ENCODE assay signal across 16 cellular contexts in the genomic region with DNA sequence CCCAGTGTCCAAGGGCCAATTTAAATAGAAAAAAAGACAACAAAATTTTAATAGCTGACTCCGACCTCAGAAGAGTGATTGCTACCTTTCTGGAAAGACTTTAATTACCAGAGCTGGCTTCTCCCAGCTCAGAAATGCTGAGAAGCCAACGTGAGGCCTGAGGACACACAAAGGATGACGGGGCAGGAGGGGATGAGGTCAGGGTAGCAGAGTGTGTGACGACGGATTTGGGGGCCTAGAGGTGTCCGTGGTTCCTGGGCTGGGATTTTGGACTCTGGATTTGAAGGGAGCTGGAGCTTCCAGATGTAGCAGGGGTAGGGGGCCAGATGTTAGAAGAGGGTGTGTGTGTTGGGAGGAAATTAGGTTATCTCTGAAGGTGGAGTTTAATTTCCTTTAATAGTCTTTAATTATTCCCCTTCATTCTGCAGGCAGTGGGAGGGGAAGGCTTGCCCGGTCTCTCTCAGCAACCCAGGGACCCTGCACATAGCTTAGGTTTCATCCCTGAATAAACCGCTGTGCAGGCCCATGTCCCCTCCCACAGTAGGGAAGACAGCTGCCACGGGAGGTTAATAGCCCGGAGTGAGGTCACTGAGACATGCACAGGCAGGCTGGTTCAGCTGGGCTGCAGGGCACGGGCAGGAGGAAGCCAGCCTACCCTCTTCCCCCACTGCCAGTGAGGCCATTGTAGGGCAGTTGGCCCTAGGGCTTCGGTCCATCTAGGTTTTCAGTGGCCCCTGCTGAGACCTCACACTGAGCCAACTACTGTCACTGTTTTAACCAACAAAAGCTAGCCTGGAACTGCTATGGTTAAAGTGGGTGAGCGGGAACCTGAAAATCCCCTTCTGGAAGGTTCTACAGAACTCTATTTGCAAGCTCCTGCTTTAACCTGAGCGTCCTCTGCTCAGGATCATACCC. TPM values are rescaled to one million over a fixed set of nuclear protein-coding genes. Genes with fewer than 3 reads are reported as not detected.
DNase-seq lines count a peak whose midpoint lies in the region; ATAC-seq and TF ChIP-seq lines count a peak whose summit lies in the region.
"Had no signal": no experiment of that assay in that cellular context is flagged by ENCODE, and none has a peak within 500 bp of the region (broad histone marks: within the 10 kb centered on the region; RNA-seq: fewer than 3 reads in every experiment).

No MANE protein-coding gene starts in this region.

- dilution Hi-C loops in IMR-90 (cut with HindIII; ENCODE audit: low sequenced_read_pairs, unreplicated experiment): no loop called here

- no peak for TF ChIP-seq RAD21 in IMR-90 (IDR thresholded peaks at IDR 0.05; ENCODE audit: low read length)

- no peak overlapping the region for H3K18ac ChIP-seq in IMR-90 (ENCODE audit: low read depth, low read length)
- peak overlapping the region in 1 of 2 experiments; percentile 56 for H3K18ac ChIP-seq in mesenchymal stem cell (ENCODE audit: low read depth in 1 of 2, low read length in 2 of 2)

- H3K36me3 Mint-ChIP-seq in Calu3 (ENCODE audit: insufficient read depth, unreplicated experiment): peaks cover under 1% of the 10 kb centered on the region

- intact Hi-C loops in Calu3 (cut with micrococcal nuclease; ENCODE audit: unreplicated experiment): no loop called here
- intact Hi-C loops in IMR-90 (cut with micrococcal nuclease): loop anchor here (5.0 kb wide), 1 partner anchor 87 kb away; no protein-coding TSS in a partner anchor
- intact Hi-C loops in colonic mucosa (cut with DNase I): no loop called here

- H4K91ac ChIP-seq in IMR-90 (ENCODE audit: insufficient read depth, low read depth, low read length) (no peak overlapping the region), mesenchymal stem cell (ENCODE audit: low read length) (peak overlapping the region; percentile 50)

- H2BK5ac ChIP-seq in IMR-90 (ENCODE audit: low read depth, low read length, poor library complexity, severe bottlenecking) (no peak overlapping the region), mesenchymal stem cell (ENCODE audit: low read depth, low read length, poor library complexity, severe bottlenecking) (peak overlapping the region; percentile 36)

- H3K36me3 ChIP-seq in IMR-90 (ENCODE audit: control insufficient read depth, insufficient read depth, low read length) (no peaks in the 10 kb centered on the region), RWPE2 (ENCODE audit: low read depth) (no peaks in the 10 kb centered on the region), mesenchymal stem cell (ENCODE audit: control insufficient read depth in 1 of 2, insufficient read depth in 2 of 2, low read depth in 1 of 2, low read length in 2 of 2) (peaks cover 0 to 12% of the 10 kb centered on the region in 2 experiments), colonic mucosa (no peaks in the 10 kb centered on the region)
- H3K36me3 ChIP-seq: prostate gland, thyroid gland had no signal

- H2BK20ac ChIP-seq in IMR-90 (ENCODE audit: low read depth, low read length): no peak overlapping the region

- no peak overlapping the region for H3K9ac ChIP-seq in IMR-90 (ENCODE audit: low read depth, low read length)
- no peak overlapping the region for H3K9ac ChIP-seq in mesenchymal stem cell (ENCODE audit: low read length)
- no peak overlapping the region for H3K9ac ChIP-seq in colonic mucosa (ENCODE audit: low read depth in 2 of 2, low read length in 2 of 2)

- H2AK9ac ChIP-seq in IMR-90 (replicated peaks; ENCODE audit: low read depth, low read length, poor library complexity): no peak overlapping the region

- H2AFZ ChIP-seq in IMR-90 (replicated peaks; ENCODE audit: low read length, poor library complexity): peak overlapping the region; percentile 36
- peak overlapping the region; percentile 21 for H2AFZ ChIP-seq in mesenchymal stem cell (ENCODE audit: low read depth, low read length)

- no peak overlapping the region for H3K4me3 Mint-ChIP-seq in Calu3 (ENCODE audit: low read depth, unreplicated experiment)

- no peak overlapping the region for H2BK120ac ChIP-seq in IMR-90 (ENCODE audit: low read depth, low read length)
- H2BK120ac ChIP-seq in mesenchymal stem cell (ENCODE audit: low read depth, low read length): no peak overlapping the region

- H3K4ac ChIP-seq in IMR-90 (ENCODE audit: low read depth, low read length) (no peak overlapping the region), mesenchymal stem cell (ENCODE audit: low read depth in 1 of 2, low read length in 2 of 2) (peak overlapping the region in 1 of 2 experiments; percentile 25)

- H2AK5ac ChIP-seq in IMR-90 (ENCODE audit: low read depth, low read length) (no peak overlapping the region), mesenchymal stem cell (ENCODE audit: low read length, severe bottlenecking) (peak overlapping the region; percentile 85)

- no TSS peak for BruUV-seq in Calu3 (replicated peaks; lab: Mats Ljungman, UMichigan)
- BruUV-seq in IMR-90 (replicated peaks; lab: Mats Ljungman, UMichigan): no TSS peak

- no peaks in the 10 kb centered on the region for H4K20me1 ChIP-seq in IMR-90 (ENCODE audit: insufficient read depth, low read length)

- no peak overlapping the region for H3K4me3 ChIP-seq in IMR-90 (ENCODE audit: insufficient read depth, low read depth, low read length)
- H3K4me3 ChIP-seq in RWPE2 (ENCODE audit: severe bottlenecking): no peak overlapping the region
- no peak overlapping the region for H3K4me3 ChIP-seq in mesenchymal stem cell (ENCODE audit: insufficient read depth in 1 of 2, low read depth in 1 of 2, low read length in 2 of 2)
- H3K4me3 ChIP-seq in colonic mucosa: no peak overlapping the region
- H3K4me3 ChIP-seq: body of pancreas, prostate gland, thyroid gland had no signal

- H3K14ac ChIP-seq in IMR-90 (replicated peaks; ENCODE audit: low read depth, low read length) (no peak overlapping the region), mesenchymal stem cell (ENCODE audit: low read length in 2 of 2) (peak overlapping the region in 1 of 2 experiments; percentile 62)

- H3K9me3 ChIP-seq in IMR-90 (ENCODE audit: control insufficient read depth, insufficient read depth, low read length) (no peaks in the 10 kb centered on the region), RWPE2 (ENCODE audit: severe bottlenecking) (no peaks in the 10 kb centered on the region), mesenchymal stem cell (ENCODE audit: control insufficient read depth, low read length) (no peaks in the 10 kb centered on the region), colonic mucosa (no peaks in the 10 kb centered on the region)
- H3K9me3 ChIP-seq: body of pancreas, prostate gland, thyroid gland had no signal

- in situ Hi-C loops in IMR-90 (cut with MboI; ENCODE audit: low sequenced_read_pairs): no loop called here

- H3K27me3 ChIP-seq in IMR-90 (ENCODE audit: control insufficient read depth, insufficient read depth, low read length) (peaks cover 23% of the 10 kb centered on the region), RWPE2 (ENCODE audit: insufficient read depth, poor library complexity, severe bottlenecking) (no peaks in the 10 kb centered on the region), mesenchymal stem cell (ENCODE audit: control insufficient read depth in 1 of 2, insufficient read depth in 1 of 2, low read length in 2 of 2) (peaks cover 0 to 80% of the 10 kb centered on the region in 2 experiments), colonic mucosa (no peaks in the 10 kb centered on the region)
- H3K27me3 ChIP-seq: body of pancreas, thyroid gland had no signal

- 54% methylated on average over 6 of the region's 14 CpGs; no CpG with 5 or more reads in 1 of the 2 experiments for WGBS in IMR-90 (ENCODE audit: extremely low coverage in 2 of 2, insufficient read length in 1 of 2), 2 experiments
- WGBS in mesenchymal stem cell: 71% methylated on average over 14 of the region's 14 CpGs

- H3K56ac ChIP-seq in IMR-90 (ENCODE audit: extremely low read depth, insufficient read depth, low read length): no peak overlapping the region

- POLR2A ChIA-PET in IMR-90 (lab: Charles Lee; ENCODE audit: unreplicated experiment): no interaction called here

- H3K4me2 ChIP-seq in IMR-90 (ENCODE audit: low read depth, low read length) (no peak overlapping the region), mesenchymal stem cell (ENCODE audit: low read length, poor library complexity, severe bottlenecking) (no peak overlapping the region)

- TF ChIP-seq CTCF in Calu3 (IDR thresholded peaks at IDR 0.05; ENCODE audit: unreplicated experiment): no peak
- TF ChIP-seq CTCF in IMR-90 (conservative IDR thresholded peaks at IDR 0.05; ENCODE audit: low read depth, low read length): no peak
- TF ChIP-seq CTCF in RWPE2 (IDR thresholded peaks at IDR 0.05; ENCODE audit: poor library complexity, severe bottlenecking): no peak
- TF ChIP-seq CTCF in colonic mucosa (IDR thresholded peaks at IDR 0.05): no peak

- H3K4me1 ChIP-seq in IMR-90 (ENCODE audit: control insufficient read depth, insufficient read depth, low read length) (no peaks in the 10 kb centered on the region), RWPE2 (ENCODE audit: insufficient read depth, poor library complexity, severe bottlenecking) (peaks cover 29% of the 10 kb centered on the region), mesenchymal stem cell (ENCODE audit: control insufficient read depth, insufficient read depth, low read depth, low read length) (peaks cover 26% of the 10 kb centered on the region), colonic mucosa (no peaks in the 10 kb centered on the region)
- H3K4me1 ChIP-seq: body of pancreas, thyroid gland had no signal

- no peaks in the 10 kb centered on the region for H3K27me3 Mint-ChIP-seq in Calu3 (ENCODE audit: unreplicated experiment)

- ATAC-seq in IMR-90 (ENCODE audit: low read depth) (peak; percentile 70), RWPE2 (ENCODE audit: low read depth) (peak; percentile 93), HG03175 (IDR thresholded peaks at IDR 0.05; ENCODE audit: unreplicated experiment) (no peak), HG02642 (IDR thresholded peaks at IDR 0.05; ENCODE audit: poor library complexity, unreplicated experiment) (no peak)
- ATAC-seq: body of pancreas had no signal

- H2BK15ac ChIP-seq in IMR-90 (ENCODE audit: low read depth, low read length): no peak overlapping the region
- H2BK15ac ChIP-seq in mesenchymal stem cell (ENCODE audit: low read depth, poor library complexity, severe bottlenecking): no peak overlapping the region

- no peak overlapping the region for H2BK12ac ChIP-seq in mesenchymal stem cell (ENCODE audit: low read length in 2 of 2)

- DNase-seq in Calu3 (no peak), IMR-90 (no peak), RWPE2 (ENCODE audit: low spot score) (no peak), mesenchymal stem cell (no peak), colonic mucosa (no peak)
- DNase-seq in activated CD4-positive, CD25-positive, alpha-beta regulatory T cell treated with anti-CD3 and anti-CD28 coated beads, Interleukin-2, amount 50 U/mL, for 72 hours: no peak
- DNase-seq: activated naive CD4-positive, alpha-beta T cell; AML-193; body of pancreas; effector CD8-positive, alpha-beta T cell; thyroid gland had no signal

- H3K79me1 ChIP-seq in IMR-90 (ENCODE audit: low read depth in 1 of 2, low read length in 2 of 2): no peaks in the 10 kb centered on the region
- H3K79me1 ChIP-seq in mesenchymal stem cell (replicated peaks; ENCODE audit: low read length, poor library complexity, severe bottlenecking): no peaks in the 10 kb centered on the region

- CTCF ChIA-PET in Calu3 (lab: Charles Lee) (interaction anchor here (0.6 kb wide), 2 partner anchors 155 to 190 kb away, joined by 4 read pairs; no protein-coding TSS in a partner anchor), IMR-90 (lab: Yijun Ruan, JAX) (interaction anchor here (0.6 to 1.5 kb wide), 3 partner anchors 9 to 119 kb away, joined by 7 to 9 read pairs (median 8); no protein-coding TSS in a partner anchor)

- H3K9me3 Mint-ChIP-seq in Calu3 (ENCODE audit: low read depth, unreplicated experiment): no peaks in the 10 kb centered on the region

- no peak for TF ChIP-seq POLR2A in IMR-90 (IDR thresholded peaks at IDR 0.05; ENCODE audit: low read depth, low read length)

- H3K9me1 ChIP-seq in IMR-90 (ENCODE audit: insufficient read depth, low read length): no peaks in the 10 kb centered on the region

- no peak overlapping the region for H4K5ac ChIP-seq in IMR-90 (ENCODE audit: low read depth, low read length)

- H3K23ac ChIP-seq in IMR-90 (ENCODE audit: low read depth, low read length) (no peak overlapping the region), mesenchymal stem cell (ENCODE audit: low read length in 2 of 2) (no peak overlapping the region)

- peak overlapping the region; percentile 50 for H3K27ac Mint-ChIP-seq in Calu3 (ENCODE audit: unreplicated experiment)

- H4K8ac ChIP-seq in IMR-90 (ENCODE audit: low read depth in 2 of 2, low read length in 2 of 2) (no peak overlapping the region), mesenchymal stem cell (ENCODE audit: low read length) (peak overlapping the region; percentile 37)

- peaks cover 22% of the 10 kb centered on the region for H3K4me1 Mint-ChIP-seq in Calu3 (ENCODE audit: low read depth, unreplicated experiment)

- H3K27ac ChIP-seq in IMR-90 (ENCODE audit: insufficient read depth, low read length) (no peak overlapping the region), RWPE2 (ENCODE audit: poor library complexity, severe bottlenecking) (peak overlapping the region; percentile 52), mesenchymal stem cell (ENCODE audit: low read length, poor library complexity, severe bottlenecking) (peak overlapping the region; percentile 59), colonic mucosa (no peak overlapping the region)
- H3K27ac ChIP-seq: body of pancreas, prostate gland, thyroid gland had no signal

RNA-seq across cellular contexts. Expression of gene PADI3, which starts 3.8 kb away (rescaled TPM):
- 0.21 and 0.22 TPM in 2 replicates for total RNA-seq in Calu3 (2022)
- not detected in 2 replicates for total RNA-seq in IMR-90 (2012; rRNA removed)
- not detected in 2 replicates for polyA plus RNA-seq in IMR-90 (2012; rRNA removed)
- not detected in 2 replicates for polyA plus RNA-seq in IMR-90 (2012; cell fraction: cytosol; rRNA removed)
- polyA plus RNA-seq in IMR-90 (2012; cell fraction: nucleus; rRNA removed; ENCODE audit: low replicate concordance): 0.01 and 0.03 TPM in 2 replicates
- not detected for polyA plus RNA-seq in mesenchymal stem cell (2013, experiment 1 of 2)
- polyA plus RNA-seq in mesenchymal stem cell (2013, experiment 2 of 2): 0.01 TPM
- total RNA-seq in colonic mucosa: under 1 TPM in 1 of 2 donors, not detected in 1; 0.13 TPM
- total RNA-seq: activated CD8-positive, alpha-beta memory T cell treated with anti-CD3 and anti-CD28 coated beads for 36 hours; body of pancreas; mononuclear cell; thyroid gland had no signal

RNA-seq across cellular contexts. Expression of gene PADI1, which starts 40.2 kb away (rescaled TPM):
- total RNA-seq in Calu3 (2022) (2.3 and 4.5 TPM in 2 replicates), IMR-90 (2012; rRNA removed) (not detected in 2 replicates), colonic mucosa (under 1 TPM; 0.47 to 0.50 TPM)
- polyA plus RNA-seq in IMR-90 (2012; rRNA removed): 0.13 and 0.17 TPM in 2 replicates
- 0.04 TPM in 1 of 2 replicates, not detected in the other for polyA plus RNA-seq in IMR-90 (2012; cell fraction: cytosol; rRNA removed)
- 0.14 and 0.21 TPM in 2 replicates for polyA plus RNA-seq in IMR-90 (2012; cell fraction: nucleus; rRNA removed; ENCODE audit: low replicate concordance)
- polyA plus RNA-seq in mesenchymal stem cell (2013, experiment 1 of 2): 0.03 TPM
- 0.10 TPM for polyA plus RNA-seq in mesenchymal stem cell (2013, experiment 2 of 2)
- total RNA-seq: activated CD8-positive, alpha-beta memory T cell treated with anti-CD3 and anti-CD28 coated beads for 36 hours; body of pancreas; mononuclear cell; thyroid gland had no signal

Comparison
In these comparisons a context has a peak if more than half of its experiments do, and no peak if none do; other contexts are left out.
1. ATAC-seq: peak in IMR-90 (single experiment) and RWPE2 (single experiment); none in HG03175 (single experiment) and HG02642 (single experiment).
2. H3K27ac ChIP-seq: peak in RWPE2 (single experiment) and mesenchymal stem cell (single experiment); none in IMR-90 (single experiment) and colonic mucosa (single experiment).